ENCODE assay signal across 24 cellular contexts in genomic region chr20:33480071-33480470, GRCh38.
"Had no signal": no experiment of that assay in that cellular context is flagged by ENCODE, and none has a peak within 500 bp of the region (broad histone marks: within the 10 kb centered on the region; RNA-seq: fewer than 3 reads in every experiment).

No MANE protein-coding gene starts in this region.

- H3K4me3 ChIP-seq: cardiac muscle cell, Peyer's patch, SJSA1 had no signal

- H3K9me3 ChIP-seq: Peyer's patch, SJSA1 had no signal

- DNase-seq: activated B cell treated with CpG ODN at 0.5 μM for 24 hours; activated CD4-positive, alpha-beta memory T cell treated with anti-CD3 and anti-CD28 coated beads for 36 hours; activated CD4-positive, alpha-beta T cell treated with anti-CD3 and anti-CD28 coated beads for 1 hour; activated CD4-positive, alpha-beta T cell treated with anti-CD3 and anti-CD28 coated beads, Interleukin-2, amount 10 ng/mL, durations not matched to agents 7 days and 5 days; activated CD8-positive, alpha-beta memory T cell treated with anti-CD3 and anti-CD28 coated beads for 24 hours; activated effector memory CD4-positive, alpha-beta T cell treated with anti-CD3 and anti-CD28 coated beads, Interleukin-2, amount 50 U/mL, for 16 hours; activated naive CD4-positive, alpha-beta T cell treated with Interleukin-2 at 50 U/mL for 16 hours; activated naive CD8-positive, alpha-beta T cell treated with anti-CD3 and anti-CD28 coated beads for 36 hours; activated T-cell treated with anti-CD3 and anti-CD28 coated beads, Interleukin-2, amount 50 U/mL, for 4 hours; brain microvascular endothelial cell; KBM-7; NCI-H1048; NCI-H1694; NCI-H2029; NCI-H2107; NCI-H345; NCI-H510A; NCI-H526 treated with DMSO at 0.1 percent for 48 hours; SHP77; T-helper 9 cell had no signal

- H3K27ac ChIP-seq: brain microvascular endothelial cell, cardiac muscle cell, Peyer's patch, SJSA1 had no signal

- ATAC-seq: activated T-cell treated with anti-CD3 and anti-CD28 coated beads, Interleukin-2, amount 50 U/mL, for 4 hours; SK-N-SH treated with all-trans-retinoic acid at 6 μM for 48 hours had no signal

- H3K27me3 ChIP-seq: cardiac muscle cell, Peyer's patch, SJSA1 had no signal

- H3K36me3 ChIP-seq: brain microvascular endothelial cell, cardiac muscle cell, Peyer's patch, SJSA1 had no signal
